Comparison of ENCODE assay signal across 8 cellular contexts in genomic region chr10:35451103-35452016, GRCh38.
DNase-seq lines count a peak whose midpoint lies in the region; ATAC-seq and TF ChIP-seq lines count a peak whose summit lies in the region.

No MANE protein-coding gene starts in this region.

- peaks cover 1% of the 10 kb centered on the region for H3K27me3 Mint-ChIP-seq in IgD-negative memory B cell
- no peaks in the 10 kb centered on the region for H3K27me3 Mint-ChIP-seq in endodermal cell (ENCODE audit: insufficient read depth)
- no peaks in the 10 kb centered on the region for H3K27me3 Mint-ChIP-seq in stimulated activated memory B cell treated with anti-CD40 and anti-IgM and Interleukin-4, amounts not matched to agents 10 μg/mL and 1 μg/mL and 100 μg/mL, for 72 hours

- DNase-seq in GF-D8 (lab: John Stamatoyannopoulos, UW) = peak; percentile 53
- DNase-seq in endodermal cell = peak; percentile 60
- DNase-seq in glomerular visceral epithelial cell (ENCODE audit: extremely low spot score) = no peak
- no peak for DNase-seq in SW480 (ENCODE audit: low spot score)
- no peak for DNase-seq in lower leg skin (ENCODE audit: low spot score in 2 of 2)

- peak; percentile 99 for ATAC-seq in GM21526 (IDR thresholded peaks at IDR 0.05; ENCODE audit: low FRiP score, unreplicated experiment)
- ATAC-seq in stimulated activated memory B cell treated with anti-CD40 and anti-IgM and Interleukin-4, amounts not matched to agents 10 μg/mL and 1 μg/mL and 100 μg/mL, for 72 hours = peak; percentile 97

- H3K9ac ChIP-seq in endodermal cell (ENCODE audit: extremely low read depth, low read length, poor library complexity, severe bottlenecking) = no peak overlapping the region

- 83 to 90% methylated on average over 3 to 8 of the region's 8 CpGs for WGBS in endodermal cell (ENCODE audit: insufficient coverage in 1 of 2, insufficient read length in 1 of 2), 2 experiments
- 81 to 87% methylated on average over 8 of the region's 8 CpGs for WGBS in lower leg skin, 2 donors

- no peaks in the 10 kb centered on the region for H3K27me3 ChIP-seq in endodermal cell (ENCODE audit: control insufficient read depth, insufficient read depth, low read length, poor library complexity, severe bottlenecking)

- peaks cover 3% of the 10 kb centered on the region for H3K4me1 ChIP-seq in endodermal cell (ENCODE audit: control insufficient read depth, insufficient read depth, low read length)

- H3K9me3 Mint-ChIP-seq in IgD-negative memory B cell (no peaks in the 10 kb centered on the region), endodermal cell (peaks cover 2% of the 10 kb centered on the region)
- H3K9me3 Mint-ChIP-seq in stimulated activated memory B cell treated with anti-CD40 and anti-IgM and Interleukin-4, amounts not matched to agents 10 μg/mL and 1 μg/mL and 100 μg/mL, for 72 hours = no peaks in the 10 kb centered on the region

- TF ChIP-seq CTCF in endodermal cell (conservative IDR thresholded peaks at IDR 0.05) (no peak), lower leg skin (IDR thresholded peaks at IDR 0.05) (no peak)

- H3K9me3 ChIP-seq in endodermal cell (ENCODE audit: control insufficient read depth, low read length) = peaks cover 4% of the 10 kb centered on the region

- H3K27ac Mint-ChIP-seq in IgD-negative memory B cell (peak overlapping the region; percentile 33 to 73 (median 67)), endodermal cell (peak overlapping the region; percentile 52)
- H3K27ac Mint-ChIP-seq in stimulated activated memory B cell treated with anti-CD40 and anti-IgM and Interleukin-4, amounts not matched to agents 10 μg/mL and 1 μg/mL and 100 μg/mL, for 72 hours = peak overlapping the region; percentile 62

- no peak overlapping the region for H3K27ac ChIP-seq in endodermal cell (ENCODE audit: low read depth, low read length)

- intact Hi-C loops in lower leg skin (cut with DNase I; ENCODE audit: low total_unique reads) = no loop called here

- no peak overlapping the region for H3K4me3 ChIP-seq in endodermal cell (ENCODE audit: low read length)
- H3K4me3 ChIP-seq in lower leg skin (ENCODE audit: low read depth, poor library complexity, severe bottlenecking) = no peak overlapping the region

- H3K36me3 ChIP-seq in endodermal cell (ENCODE audit: control insufficient read depth, insufficient read depth, low read length) = no peaks in the 10 kb centered on the region

- H3K4me3 Mint-ChIP-seq in IgD-negative memory B cell (peak overlapping the region in 2 of 4 donors; percentile 28 to 59), endodermal cell (no peak overlapping the region)
- H3K4me3 Mint-ChIP-seq in stimulated activated memory B cell treated with anti-CD40 and anti-IgM and Interleukin-4, amounts not matched to agents 10 μg/mL and 1 μg/mL and 100 μg/mL, for 72 hours = peak overlapping the region; percentile 18

- H3K36me3 Mint-ChIP-seq in IgD-negative memory B cell (no peaks in the 10 kb centered on the region), endodermal cell (ENCODE audit: low read depth) (no peaks in the 10 kb centered on the region)
- H3K36me3 Mint-ChIP-seq in stimulated activated memory B cell treated with anti-CD40 and anti-IgM and Interleukin-4, amounts not matched to agents 10 μg/mL and 1 μg/mL and 100 μg/mL, for 72 hours = no peaks in the 10 kb centered on the region

- TF ChIP-seq POLR2A in lower leg skin (IDR thresholded peaks at IDR 0.05) = no peak

- H3K4me1 Mint-ChIP-seq in IgD-negative memory B cell (peaks cover 25 to 64% (median 46%) of the 10 kb centered on the region in 3 donors), endodermal cell (peaks cover 26% of the 10 kb centered on the region)
- H3K4me1 Mint-ChIP-seq in stimulated activated memory B cell treated with anti-CD40 and anti-IgM and Interleukin-4, amounts not matched to agents 10 μg/mL and 1 μg/mL and 100 μg/mL, for 72 hours = peaks cover 69% of the 10 kb centered on the region

Comparison
In these comparisons a context has a peak if more than half of its experiments do, and no peak if none do; other contexts are left out.
1. DNase-seq: peak in GF-D8 (single experiment) and endodermal cell (single experiment); none in glomerular visceral epithelial cell (single experiment), SW480 (single experiment) and lower leg skin (0 of 2).
2. Peak in every context shown above with its lines, with median percentiles within 50 percentile points of each other: H3K27ac Mint-ChIP-seq.